In the genomic region with DNA sequence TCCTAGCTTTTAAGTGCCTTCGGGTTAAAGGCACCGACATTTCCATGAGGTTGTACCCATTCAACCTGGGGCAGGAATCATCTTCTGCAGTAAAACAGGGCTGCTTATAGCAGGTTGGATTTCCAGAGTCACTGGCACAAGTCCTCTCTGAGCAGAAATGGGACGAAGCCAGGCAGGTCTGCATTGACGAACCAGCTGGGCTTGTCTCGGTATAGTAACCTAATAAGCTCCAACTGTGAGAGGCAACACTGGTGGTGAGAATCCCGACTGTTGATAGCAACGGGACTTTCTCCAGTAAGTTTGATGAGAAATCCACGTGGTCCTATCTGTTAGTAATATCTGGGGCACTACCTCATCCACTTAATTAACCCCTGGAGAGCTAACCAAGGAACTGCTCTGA, we compare ENCODE assay signal across 34 cellular contexts.
"Had no signal": no experiment of that assay in that cellular context is flagged by ENCODE, and none has a peak within 500 bp of the region (broad histone marks: within the 10 kb centered on the region; RNA-seq: fewer than 3 reads in every experiment).

No MANE protein-coding gene starts in this region.

- H3K4me1 Mint-ChIP-seq: activated B cell treated with CpG ODN at 0.5 μM for 24 hours; activated naive CD4-positive, alpha-beta T cell treated with anti-CD3 and anti-CD28 coated beads, Interleukin-2, amount 10 ng/mL, durations not matched to agents 7 days and 5 days; activated naive CD8-positive, alpha-beta T cell treated with anti-CD3 and anti-CD28 coated beads, Interleukin-2, amount 50 U/mL, for 24 hours; brain had no signal

- FAIRE-seq: bronchial epithelial cell, K562 had no signal

- H3K27ac Mint-ChIP-seq: activated B cell treated with CpG ODN at 0.5 μM for 24 hours; activated CD4-positive, alpha-beta memory T cell treated with anti-CD3 and anti-CD28 coated beads for 36 hours; activated naive CD4-positive, alpha-beta T cell treated with anti-CD3 and anti-CD28 coated beads, Interleukin-2, amount 10 ng/mL, durations not matched to agents 7 days and 5 days; activated naive CD8-positive, alpha-beta T cell; activated naive CD8-positive, alpha-beta T cell treated with anti-CD3 and anti-CD28 coated beads, Interleukin-2, amount 50 U/mL, for 24 hours; activated T-helper 1 cell treated with anti-CD3 and anti-CD28 coated beads, Interleukin-12 subunit alpha, Interleukin-12 subunit beta, Interleukin-2, Interleukin-4 antibody, amounts not matched to agents 30 ng/mL and 10 ng/mL and 1 ng/mL, durations not matched to agents 14 hours and 24 hours and 36 hours; brain; T-helper 1 cell treated with Interleukin-12 subunit alpha and Interleukin-12 subunit beta and Interleukin-4 antibody, amounts not matched to agents 30 μg/mL and 1 μg/mL, for 36 hours; T-helper 2 cell treated with Interferon-gamma antibody and Interleukin-4, amounts not matched to agents 5 μg/mL and 100 μg/mL, for 36 hours had no signal

- H3K9me3 Mint-ChIP-seq: activated B cell treated with CpG ODN at 0.5 μM for 24 hours; activated CD4-positive, alpha-beta memory T cell treated with anti-CD3 and anti-CD28 coated beads for 36 hours; activated naive CD4-positive, alpha-beta T cell treated with anti-CD3 and anti-CD28 coated beads, Interleukin-2, amount 10 ng/mL, durations not matched to agents 7 days and 5 days; activated naive CD8-positive, alpha-beta T cell treated with anti-CD3 and anti-CD28 coated beads, Interleukin-2, amount 50 U/mL, for 24 hours; activated T-cell treated with anti-CD3 and anti-CD28 coated beads, Interleukin-2, amount 50 U/mL, for 4 hours; activated T-helper 1 cell treated with anti-CD3 and anti-CD28 coated beads, Interleukin-12 subunit alpha, Interleukin-12 subunit beta, Interleukin-2, Interleukin-4 antibody, amounts not matched to agents 30 ng/mL and 10 ng/mL and 1 ng/mL, durations not matched to agents 14 hours and 24 hours and 36 hours; T-helper 1 cell treated with Interleukin-12 subunit alpha and Interleukin-12 subunit beta and Interleukin-4 antibody, amounts not matched to agents 30 μg/mL and 1 μg/mL, for 36 hours; T-helper 2 cell treated with Interferon-gamma antibody and Interleukin-4, amounts not matched to agents 5 μg/mL and 100 μg/mL, for 36 hours had no signal

- H3K36me3 Mint-ChIP-seq: activated CD4-positive, alpha-beta memory T cell treated with anti-CD3 and anti-CD28 coated beads for 36 hours; activated naive CD4-positive, alpha-beta T cell treated with anti-CD3 and anti-CD28 coated beads, Interleukin-2, amount 10 ng/mL, durations not matched to agents 7 days and 5 days; activated naive CD8-positive, alpha-beta T cell; brain had no signal

- H3K4me3 Mint-ChIP-seq: activated B cell treated with CpG ODN at 0.5 μM for 24 hours; activated CD4-positive, alpha-beta memory T cell treated with anti-CD3 and anti-CD28 coated beads for 36 hours; activated naive CD4-positive, alpha-beta T cell treated with anti-CD3 and anti-CD28 coated beads, Interleukin-2, amount 10 ng/mL, durations not matched to agents 7 days and 5 days; activated naive CD8-positive, alpha-beta T cell; activated naive CD8-positive, alpha-beta T cell treated with anti-CD3 and anti-CD28 coated beads, Interleukin-2, amount 50 U/mL, for 24 hours; activated T-cell treated with anti-CD3 and anti-CD28 coated beads, Interleukin-2, amount 50 U/mL, for 4 hours; activated T-helper 1 cell treated with anti-CD3 and anti-CD28 coated beads, Interleukin-12 subunit alpha, Interleukin-12 subunit beta, Interleukin-2, Interleukin-4 antibody, amounts not matched to agents 30 ng/mL and 10 ng/mL and 1 ng/mL, durations not matched to agents 14 hours and 24 hours and 36 hours; brain; T-helper 1 cell treated with Interleukin-12 subunit alpha and Interleukin-12 subunit beta and Interleukin-4 antibody, amounts not matched to agents 30 μg/mL and 1 μg/mL, for 36 hours; T-helper 2 cell treated with Interferon-gamma antibody and Interleukin-4, amounts not matched to agents 5 μg/mL and 100 μg/mL, for 36 hours had no signal

- DNase-seq: activated B cell treated with CpG ODN at 0.5 μM for 24 hours; activated CD4-positive, alpha-beta memory T cell treated with anti-CD3 and anti-CD28 coated beads for 36 hours; activated CD4-positive, alpha-beta T cell treated with anti-CD3 and anti-CD28 coated beads for 4 hours; activated CD4-positive, alpha-beta T cell treated with anti-CD3 and anti-CD28 coated beads, Interleukin-2, amount 50 U/mL, for 1 hour; activated CD4-positive, CD25-positive, alpha-beta regulatory T cell treated with anti-CD3 and anti-CD28 coated beads, Interleukin-2, amount 50 U/mL, for 72 hours; activated CD8-positive, alpha-beta memory T cell treated with anti-CD3 and anti-CD28 coated beads, Interleukin-2, amount 50 U/mL, for 4 hours; activated gamma-delta T cell treated with Interleukin-2 at 50 U/mL for 16 hours; activated naive CD4-positive, alpha-beta T cell treated with anti-CD3 and anti-CD28 coated beads, Interleukin-2, amount 10 ng/mL, durations not matched to agents 7 days and 5 days; activated naive CD8-positive, alpha-beta T cell treated with anti-CD3 and anti-CD28 coated beads, Interleukin-2, amount 50 U/mL, for 24 hours; activated T-cell treated with anti-CD3 and anti-CD28 coated beads for 4 hours; activated T-cell treated with anti-CD3 and anti-CD28 coated beads, Interleukin-2, amount 50 U/mL, for 4 hours; anterior cingulate cortex; Karpas-422; MG63; NCI-H1048; NCI-H1105 treated with DMSO at 0.1 percent for 48 hours; NCI-H1436; NCI-H1694 treated with DMSO at 0.1 percent for 48 hours; NCI-H2029; NCI-H226; NCI-H446 treated with DMSO at 0.1 percent for 48 hours; NCI-H524; NCI-H69; NCI-H82; SHP77; SJCRH30 had no signal

- H3K27me3 Mint-ChIP-seq: activated B cell treated with CpG ODN at 0.5 μM for 24 hours; activated CD4-positive, alpha-beta memory T cell treated with anti-CD3 and anti-CD28 coated beads for 36 hours; activated naive CD4-positive, alpha-beta T cell treated with anti-CD3 and anti-CD28 coated beads, Interleukin-2, amount 10 ng/mL, durations not matched to agents 7 days and 5 days; activated naive CD8-positive, alpha-beta T cell; activated naive CD8-positive, alpha-beta T cell treated with anti-CD3 and anti-CD28 coated beads, Interleukin-2, amount 50 U/mL, for 24 hours; brain had no signal

- ATAC-seq: activated naive CD8-positive, alpha-beta T cell treated with anti-CD3 and anti-CD28 coated beads, Interleukin-2, amount 50 U/mL, for 24 hours; activated T-cell treated with anti-CD3 and anti-CD28 coated beads, Interleukin-2, amount 50 U/mL, for 4 hours; K562; Panc1 had no signal
